In the genomic region with DNA sequence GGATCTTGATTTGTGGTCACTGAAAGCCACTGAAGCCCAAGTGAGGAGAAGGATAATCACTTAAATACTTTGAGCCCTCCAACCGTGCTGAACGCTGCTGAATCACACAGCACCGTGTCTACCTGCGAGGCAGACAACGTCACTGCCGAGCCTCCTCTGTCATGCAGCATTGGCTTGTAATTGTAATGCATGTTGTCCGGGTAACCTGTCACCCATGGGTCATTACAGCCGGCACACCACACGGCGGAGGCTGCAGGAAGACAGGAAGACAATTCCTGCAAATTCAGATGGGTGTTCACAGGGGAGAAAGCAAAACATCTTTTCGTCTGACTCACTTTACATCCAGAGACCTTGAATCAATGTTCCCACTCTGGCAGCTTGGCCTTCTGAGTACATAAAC, we compare ENCODE assay signal across 30 cellular contexts.
DNase-seq lines count a peak whose midpoint lies in the region; ATAC-seq, FAIRE-seq and TF ChIP-seq lines count a peak whose summit lies in the region.
"Had no signal": no experiment of that assay in that cellular context is flagged by ENCODE, and none has a peak within 500 bp of the region (broad histone marks: within the 10 kb centered on the region; RNA-seq: fewer than 3 reads in every experiment).

No MANE protein-coding gene starts in this region.

- H2BK120ac ChIP-seq in H9 (ENCODE audit: low read depth, low read length, poor library complexity, severe bottlenecking), result no peak overlapping the region

- H3K9me3 Mint-ChIP-seq in H9 (no peaks in the 10 kb centered on the region; a peak in 1 of 5 replicates), glutamatergic neuron (ENCODE audit: unreplicated experiment) (peaks cover 25% of the 10 kb centered on the region)
- H3K9me3 Mint-ChIP-seq in stimulated activated memory B cell treated with anti-CD40 and anti-IgM and Interleukin-4, amounts not matched to agents 10 μg/mL and 1 μg/mL and 100 μg/mL, for 72 hours, result no peaks in the 10 kb centered on the region
- H3K9me3 Mint-ChIP-seq: activated naive CD8-positive, alpha-beta T cell treated with anti-CD3 and anti-CD28 coated beads for 36 hours; neural crest cell; stimulated activated naive B cell treated with anti-CD40 and anti-IgM and Interleukin-4, amounts not matched to agents 10 μg/mL and 1 μg/mL and 100 μg/mL, for 72 hours; T-cell had no signal

- H3K23ac ChIP-seq in H9 (ENCODE audit: insufficient read length, low read depth, low read length), result no peak overlapping the region

- no peaks in the 10 kb centered on the region for H3K79me1 ChIP-seq in H9 (ENCODE audit: insufficient read depth, low read depth, low read length, poor library complexity, severe bottlenecking)

- H3F3A ChIP-seq in neural cell (ENCODE audit: insufficient read depth, low read length, poor library complexity, severe bottlenecking), result peaks cover 3% of the 10 kb centered on the region

- H2BK15ac ChIP-seq in H9 (ENCODE audit: low read depth, low read length), result no peak overlapping the region

- H2BK12ac ChIP-seq in H9 (ENCODE audit: insufficient read length, low read depth, low read length), result no peak overlapping the region

- peak; percentile 26 for TF ChIP-seq RAD21 in neural cell (conservative IDR thresholded peaks at IDR 0.05)

- peak overlapping the region; percentile 29 for H3K4me3 ChIP-seq in neural cell (ENCODE audit: low read length)
- H3K4me3 ChIP-seq: BLaER1 treated with 17β-estradiol and CSF1 and Interleukin-3, amounts not matched to agents 10 nM and 100 nM; SJSA1 had no signal

- H3K4ac ChIP-seq in H9 (ENCODE audit: low read depth, low read length), result no peak overlapping the region

- H3K4me3 Mint-ChIP-seq in H9 (no peak overlapping the region; a peak in 1 of 5 replicates), glutamatergic neuron (ENCODE audit: unreplicated experiment) (no peak overlapping the region)
- H3K4me3 Mint-ChIP-seq in stimulated activated memory B cell treated with anti-CD40 and anti-IgM and Interleukin-4, amounts not matched to agents 10 μg/mL and 1 μg/mL and 100 μg/mL, for 72 hours, result no peak overlapping the region
- H3K4me3 Mint-ChIP-seq: activated naive CD8-positive, alpha-beta T cell treated with anti-CD3 and anti-CD28 coated beads for 36 hours; neural crest cell; stimulated activated naive B cell treated with anti-CD40 and anti-IgM and Interleukin-4, amounts not matched to agents 10 μg/mL and 1 μg/mL and 100 μg/mL, for 72 hours; T-cell had no signal

- no peak overlapping the region for H2AFZ ChIP-seq in H9 (ENCODE audit: low read length)
- no peak overlapping the region for H2AFZ ChIP-seq in neural cell (ENCODE audit: low read depth, low read length)

- no peak overlapping the region for H3K18ac ChIP-seq in H9 (ENCODE audit: insufficient read length, low read depth, low read length)

- H4K20me1 ChIP-seq in H9 (ENCODE audit: control insufficient read depth, insufficient read depth, insufficient read length), result no peaks in the 10 kb centered on the region
- H4K20me1 ChIP-seq in neural cell (ENCODE audit: insufficient read depth), result no peaks in the 10 kb centered on the region
- H4K20me1 ChIP-seq: BLaER1 treated with 17β-estradiol and CSF1 and Interleukin-3, amounts not matched to agents 10 nM and 100 nM had no signal

- no peak overlapping the region for H3K27ac ChIP-seq in H9 (ENCODE audit: insufficient read length, low read depth, low read length)
- H3K27ac ChIP-seq in neural cell (ENCODE audit: low read length), result peak overlapping the region; percentile 67
- H3K27ac ChIP-seq: BLaER1 treated with 17β-estradiol and CSF1 and Interleukin-3, amounts not matched to agents 10 nM and 100 nM; SJSA1 had no signal

- H4K91ac ChIP-seq in H9 (ENCODE audit: insufficient read length, low read depth, low read length), result no peak overlapping the region

- peaks cover 9% of the 10 kb centered on the region; the same call in 1 of the 2 replicates for H3K4me1 ChIP-seq in H9 (ENCODE audit: insufficient read depth, low read length)
- H3K4me1 ChIP-seq: BLaER1 treated with 17β-estradiol and CSF1 and Interleukin-3, amounts not matched to agents 10 nM and 100 nM; SJSA1 had no signal

- no peaks in the 10 kb centered on the region for H3K79me2 ChIP-seq in H9 (ENCODE audit: insufficient read depth, low read length)
- H3K79me2 ChIP-seq in neural cell (replicated peaks; ENCODE audit: insufficient read depth, low read length), result no peaks in the 10 kb centered on the region

- H3K36me3 Mint-ChIP-seq in H9 (ENCODE audit: insufficient read depth in 1 of 3, low read depth in 3 of 3), result peaks cover 0 to 4% (median 0%) of the 10 kb centered on the region in 3 experiments; a peak in 1 of 7 replicates
- peaks cover 12% of the 10 kb centered on the region for H3K36me3 Mint-ChIP-seq in glutamatergic neuron (ENCODE audit: unreplicated experiment)
- H3K36me3 Mint-ChIP-seq in stimulated activated memory B cell treated with anti-CD40 and anti-IgM and Interleukin-4, amounts not matched to agents 10 μg/mL and 1 μg/mL and 100 μg/mL, for 72 hours, result no peaks in the 10 kb centered on the region
- H3K36me3 Mint-ChIP-seq: activated naive CD8-positive, alpha-beta T cell treated with anti-CD3 and anti-CD28 coated beads for 36 hours; stimulated activated naive B cell treated with anti-CD40 and anti-IgM and Interleukin-4, amounts not matched to agents 10 μg/mL and 1 μg/mL and 100 μg/mL, for 72 hours; T-cell had no signal

- no peak overlapping the region for H3K14ac ChIP-seq in H9 (ENCODE audit: insufficient read depth, low read length)

- no CpG with 5 or more reads among the region's 11 CpGs for WGBS in H9 (ENCODE audit: extremely low coverage, insufficient read length, low lambda C conversion rate)

- H3K27ac Mint-ChIP-seq in H9, result peak overlapping the region in 2 of 3 experiments; percentile 90 to 96; a peak in 4 of 7 replicates
- H3K27ac Mint-ChIP-seq in glutamatergic neuron (ENCODE audit: unreplicated experiment), result peak overlapping the region; percentile 68
- H3K27ac Mint-ChIP-seq in stimulated activated memory B cell treated with anti-CD40 and anti-IgM and Interleukin-4, amounts not matched to agents 10 μg/mL and 1 μg/mL and 100 μg/mL, for 72 hours, result no peak overlapping the region
- H3K27ac Mint-ChIP-seq: activated naive CD8-positive, alpha-beta T cell treated with anti-CD3 and anti-CD28 coated beads for 36 hours; progenitor cell of endocrine pancreas; stimulated activated naive B cell treated with anti-CD40 and anti-IgM and Interleukin-4, amounts not matched to agents 10 μg/mL and 1 μg/mL and 100 μg/mL, for 72 hours; T-cell had no signal

- no peak overlapping the region for H3T11ph ChIP-seq in H9 (ENCODE audit: low read length)

- no peak overlapping the region for H3K4me2 ChIP-seq in H9 (ENCODE audit: insufficient read depth, insufficient read length, low read length)
- H3K4me2 ChIP-seq in neural cell (ENCODE audit: low read length), result no peak overlapping the region
- H3K4me2 ChIP-seq: BLaER1 treated with 17β-estradiol and CSF1 and Interleukin-3, amounts not matched to agents 10 nM and 100 nM had no signal

- no peaks in the 10 kb centered on the region for H3K9me3 ChIP-seq in H9 (ENCODE audit: control insufficient read depth, low read depth, low read length)
- no peaks in the 10 kb centered on the region for H3K9me3 ChIP-seq in neural cell (ENCODE audit: low read length)
- H3K9me3 ChIP-seq: BLaER1 treated with 17β-estradiol and CSF1 and Interleukin-3, amounts not matched to agents 10 nM and 100 nM; Caco-2; SJSA1 had no signal

- no peaks in the 10 kb centered on the region for H3K27me3 ChIP-seq in H9 (ENCODE audit: insufficient read depth, low read length)
- no peaks in the 10 kb centered on the region for H3K27me3 ChIP-seq in neural cell (ENCODE audit: insufficient read depth, low read depth, low read length)
- H3K27me3 ChIP-seq: BLaER1 treated with 17β-estradiol and CSF1 and Interleukin-3, amounts not matched to agents 10 nM and 100 nM; SJSA1 had no signal

- H3K27me3 Mint-ChIP-seq in H9 (ENCODE audit: low read depth) (no peaks in the 10 kb centered on the region; the same call in 1 of the 2 replicates), glutamatergic neuron (ENCODE audit: unreplicated experiment) (peaks cover 19% of the 10 kb centered on the region)
- H3K27me3 Mint-ChIP-seq in stimulated activated memory B cell treated with anti-CD40 and anti-IgM and Interleukin-4, amounts not matched to agents 10 μg/mL and 1 μg/mL and 100 μg/mL, for 72 hours, result no peaks in the 10 kb centered on the region
- H3K27me3 Mint-ChIP-seq: progenitor cell of endocrine pancreas; stimulated activated naive B cell treated with anti-CD40 and anti-IgM and Interleukin-4, amounts not matched to agents 10 μg/mL and 1 μg/mL and 100 μg/mL, for 72 hours; T-cell had no signal

- no peak overlapping the region for H2AK5ac ChIP-seq in H9 (ENCODE audit: insufficient read length, low read length)

- H3K4me1 Mint-ChIP-seq in H9, result peaks cover 49 to 66% of the 10 kb centered on the region in 2 experiments
- peaks cover 43% of the 10 kb centered on the region for H3K4me1 Mint-ChIP-seq in glutamatergic neuron (ENCODE audit: low read depth, unreplicated experiment)
- no peaks in the 10 kb centered on the region for H3K4me1 Mint-ChIP-seq in stimulated activated memory B cell treated with anti-CD40 and anti-IgM and Interleukin-4, amounts not matched to agents 10 μg/mL and 1 μg/mL and 100 μg/mL, for 72 hours
- H3K4me1 Mint-ChIP-seq: activated naive CD8-positive, alpha-beta T cell treated with anti-CD3 and anti-CD28 coated beads for 36 hours; stimulated activated naive B cell treated with anti-CD40 and anti-IgM and Interleukin-4, amounts not matched to agents 10 μg/mL and 1 μg/mL and 100 μg/mL, for 72 hours; T-cell had no signal

- no peak for ATAC-seq in HG02884 (IDR thresholded peaks at IDR 0.05; ENCODE audit: unreplicated experiment)
- no peak for ATAC-seq in stimulated activated memory B cell treated with anti-CD40 and anti-IgM and Interleukin-4, amounts not matched to agents 10 μg/mL and 1 μg/mL and 100 μg/mL, for 72 hours
- ATAC-seq: activated CD4-positive, CD25-positive, alpha-beta regulatory T cell treated with anti-CD3 and anti-CD28 coated beads, Interleukin-2, amount 50 U/mL, for 24 hours; sciatic nerve; stimulated activated naive B cell treated with anti-CD40 and anti-IgM and Interleukin-4, amounts not matched to agents 10 μg/mL and 1 μg/mL and 100 μg/mL, for 72 hours; T-cell had no signal

- H3K23me2 ChIP-seq in H9 (ENCODE audit: insufficient read length, low read depth, low read length, poor library complexity, severe bottlenecking), result no peaks in the 10 kb centered on the region

- H3K9me2 ChIP-seq in neural cell (ENCODE audit: insufficient read depth, low read length), result no peaks in the 10 kb centered on the region

- DNase-seq in H9 (peak; percentile 59), NCI-H1417 treated with DMSO at 0.1 percent for 48 hours (lab: John Stamatoyannopoulos, UW) (peak; percentile 29), glutamatergic neuron (no peak), superior temporal gyrus (ENCODE audit: extremely low spot score) (no peak), D721Med (ENCODE audit: insufficient read length, low spot score) (no peak)
- DNase-seq: activated CD4-positive, alpha-beta T cell treated with anti-CD3 and anti-CD28 coated beads, Interleukin-2, amount 50 U/mL, for 48 hours; activated CD8-positive, alpha-beta memory T cell treated with anti-CD3 and anti-CD28 coated beads, Interleukin-2, amount 50 U/mL, for 4 hours; activated naive CD8-positive, alpha-beta T cell treated with anti-CD3 and anti-CD28 coated beads for 36 hours; caudate nucleus; hippocampal formation; NCI-H1092; NCI-H1930; NCI-H2227 treated with DMSO at 0.1 percent for 48 hours; NCI-H774; stimulated activated CD4-positive, alpha-beta T cell treated with anti-CD3 and anti-CD28 coated beads, Interleukin-4, amount 100 ng/mL, for 4 hours; stimulated activated naive B cell treated with anti-CD40 and anti-IgM and Interleukin-4, amounts not matched to agents 10 μg/mL and 1 μg/mL and 100 μg/mL, for 72 hours; T-cell had no signal

- H3K36me3 ChIP-seq in neural cell (ENCODE audit: insufficient read depth, low read length), result no peaks in the 10 kb centered on the region
- H3K36me3 ChIP-seq: BLaER1 treated with 17β-estradiol and CSF1 and Interleukin-3, amounts not matched to agents 10 nM and 100 nM had no signal

- H4K5ac ChIP-seq in H9 (ENCODE audit: insufficient read length, low read depth, low read length), result no peak overlapping the region

- H4K8ac ChIP-seq in H9 (replicated peaks; ENCODE audit: insufficient read length, low read depth, low read length), result no peak overlapping the region

- no peak for FAIRE-seq in D721Med (lab: Jason Lieb, UNC)
- FAIRE-seq: frontal cortex, GM12891, keratinocyte had no signal

- H3K56ac ChIP-seq in H9 (ENCODE audit: insufficient read length, low read depth, low read length), result no peak overlapping the region

- TF ChIP-seq CTCF in H9 (conservative IDR thresholded peaks at IDR 0.05), result no peak
- TF ChIP-seq CTCF in glutamatergic neuron (IDR thresholded peaks at IDR 0.05; ENCODE audit: partially characterized antibody, unreplicated experiment), result no peak
- no peak for TF ChIP-seq CTCF in neural cell (IDR thresholded peaks at IDR 0.05; ENCODE audit: poor library complexity, severe bottlenecking)
- no peak for TF ChIP-seq CTCF in D721Med (IDR thresholded peaks at IDR 0.05; ENCODE audit: insufficient read depth, missing control alignments)

- peak; percentile 60 for TF ChIP-seq EP300 in neural cell (conservative IDR thresholded peaks at IDR 0.05; ENCODE audit: poor library complexity, severe bottlenecking)

- H2BK20ac ChIP-seq in H9 (ENCODE audit: low read depth, low read length, poor library complexity, severe bottlenecking), result no peak overlapping the region

- H2BK5ac ChIP-seq in H9 (ENCODE audit: insufficient read length, low read length), result no peak overlapping the region

- H3K9ac ChIP-seq in H9 (ENCODE audit: extremely low read depth, insufficient read length, low read length), result no peak overlapping the region
- peak overlapping the region; percentile 30 for H3K9ac ChIP-seq in neural cell (ENCODE audit: low read length)
- H3K9ac ChIP-seq: BLaER1 treated with 17β-estradiol and CSF1 and Interleukin-3, amounts not matched to agents 10 nM and 100 nM had no signal

Comparison
In these comparisons a context has a peak if more than half of its experiments do, and no peak if none do; other contexts are left out.
1. DNase-seq: peak in H9 (single experiment) and NCI-H1417 treated with DMSO at 0.1 percent for 48 hours (single experiment); none in glutamatergic neuron (single experiment), superior temporal gyrus (single experiment) and D721Med (single experiment).